In the genomic region with DNA sequence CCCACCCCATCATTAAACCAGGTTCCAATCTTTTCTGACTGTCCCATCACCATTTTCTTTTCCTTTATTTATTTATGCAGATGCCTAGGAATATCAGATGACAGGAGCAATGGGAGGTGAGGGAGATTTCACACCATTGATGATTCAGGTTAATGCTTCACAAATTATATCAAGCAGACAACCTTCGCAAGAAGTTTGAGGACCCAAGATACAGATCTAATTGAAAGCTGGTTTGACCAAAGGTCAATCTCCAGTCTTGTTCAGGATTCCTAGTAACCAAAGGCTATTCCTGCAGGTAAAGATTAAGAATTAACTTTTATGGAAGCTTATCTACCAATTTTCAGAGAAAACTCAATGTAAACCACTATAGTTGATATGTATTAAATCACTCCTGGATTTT, we compare ENCODE assay signal across 32 cellular contexts.
"Had no signal": no experiment of that assay in that cellular context is flagged by ENCODE, and none has a peak within 500 bp of the region (broad histone marks: within the 10 kb centered on the region; RNA-seq: fewer than 3 reads in every experiment).

No MANE protein-coding gene starts in this region.

- H3K27me3 Mint-ChIP-seq: activated B cell treated with CpG ODN at 0.5 μM for 24 hours; activated CD4-positive, alpha-beta memory T cell treated with anti-CD3 and anti-CD28 coated beads for 36 hours; activated CD4-positive, alpha-beta T cell treated with anti-CD3 and anti-CD28 coated beads for 36 hours; activated CD4-positive, alpha-beta T cell treated with anti-CD3 and anti-CD28 coated beads, Interleukin-2, amount 10 ng/mL, durations not matched to agents 24 days and 14 days; activated CD8-positive, alpha-beta memory T cell treated with anti-CD3 and anti-CD28 coated beads, Interleukin-2, amount 10 ng/mL, durations not matched to agents 7 days and 5 days; activated naive CD4-positive, alpha-beta T cell treated with anti-CD3 and anti-CD28 coated beads, Interleukin-2, amount 50 U/mL, for 24 hours; activated naive CD8-positive, alpha-beta T cell treated with anti-CD3 and anti-CD28 coated beads for 36 hours; activated naive CD8-positive, alpha-beta T cell treated with anti-CD3 and anti-CD28 coated beads, Interleukin-2, amount 50 U/mL, for 24 hours; T-helper 17 cell had no signal

- H3K27me3 ChIP-seq: adrenal gland, body of pancreas, foreskin keratinocyte, gastroesophageal sphincter had no signal

- ATAC-seq: activated CD4-positive, alpha-beta T cell treated with anti-CD3 and anti-CD28 coated beads for 36 hours; activated CD8-positive, alpha-beta memory T cell treated with anti-CD3 and anti-CD28 coated beads, Interleukin-2, amount 10 ng/mL, durations not matched to agents 7 days and 5 days; activated CD8-positive, alpha-beta T cell treated with anti-CD3 and anti-CD28 coated beads, Interleukin-2, amount 10 ng/mL, durations not matched to agents 7 days and 5 days; activated naive CD8-positive, alpha-beta T cell treated with anti-CD3 and anti-CD28 coated beads, Interleukin-2, amount 50 U/mL, for 24 hours; body of pancreas; esophagus mucosa; foreskin keratinocyte; gastroesophageal sphincter; T-helper 17 cell had no signal

- H3K27ac Mint-ChIP-seq: activated B cell treated with CpG ODN at 0.5 μM for 24 hours; activated CD4-positive, alpha-beta memory T cell treated with anti-CD3 and anti-CD28 coated beads for 36 hours; activated CD4-positive, alpha-beta T cell treated with anti-CD3 and anti-CD28 coated beads for 36 hours; activated CD4-positive, alpha-beta T cell treated with anti-CD3 and anti-CD28 coated beads, Interleukin-2, amount 10 ng/mL, durations not matched to agents 24 days and 14 days; activated CD8-positive, alpha-beta memory T cell treated with anti-CD3 and anti-CD28 coated beads, Interleukin-2, amount 10 ng/mL, durations not matched to agents 7 days and 5 days; activated CD8-positive, alpha-beta T cell treated with anti-CD3 and anti-CD28 coated beads, Interleukin-2, amount 10 ng/mL, durations not matched to agents 7 days and 5 days; activated naive CD4-positive, alpha-beta T cell treated with anti-CD3 and anti-CD28 coated beads for 36 hours; activated naive CD4-positive, alpha-beta T cell treated with anti-CD3 and anti-CD28 coated beads, Interleukin-2, amount 50 U/mL, for 24 hours; activated naive CD8-positive, alpha-beta T cell treated with anti-CD3 and anti-CD28 coated beads for 36 hours; activated naive CD8-positive, alpha-beta T cell treated with anti-CD3 and anti-CD28 coated beads, Interleukin-2, amount 50 U/mL, for 24 hours; activated T-helper 1 cell treated with anti-CD3 and anti-CD28 coated beads, Interleukin-12 subunit alpha, Interleukin-12 subunit beta, Interleukin-2, Interleukin-4 antibody, amounts not matched to agents 30 ng/mL and 10 ng/mL and 1 ng/mL, durations not matched to agents 14 hours and 24 hours and 36 hours; activated T-helper 2 cell treated with anti-CD3 and anti-CD28 coated beads, Interferon-gamma antibody, Interleukin-2, Interleukin-4, amounts not matched to agents 10 μg/mL and 5 μg/mL and 100 μg/mL, durations not matched to agents 14 hours and 24 hours and 36 hours; T-helper 17 cell; T-helper 2 cell treated with Interferon-gamma antibody and Interleukin-4, amounts not matched to agents 5 μg/mL and 100 μg/mL, for 36 hours had no signal

- H3K27ac ChIP-seq: adrenal gland, body of pancreas, foreskin keratinocyte, gastroesophageal sphincter, WERI-Rb-1 had no signal

- DNase-seq: activated B cell treated with CpG ODN at 0.5 μM for 24 hours; activated CD4-positive, alpha-beta memory T cell treated with anti-CD3 and anti-CD28 coated beads for 36 hours; activated CD4-positive, alpha-beta T cell treated with anti-CD3 and anti-CD28 coated beads for 36 hours; activated CD4-positive, alpha-beta T cell treated with anti-CD3 and anti-CD28 coated beads, Interleukin-2, amount 10 ng/mL, durations not matched to agents 24 days and 14 days; activated CD4-positive, CD25-positive, alpha-beta regulatory T cell treated with anti-CD3 and anti-CD28 coated beads, Interleukin-2, amount 50 U/mL, for 72 hours; activated CD8-positive, alpha-beta memory T cell treated with anti-CD3 and anti-CD28 coated beads, Interleukin-2, amount 10 ng/mL, durations not matched to agents 7 days and 5 days; activated CD8-positive, alpha-beta memory T cell treated with anti-CD3 and anti-CD28 coated beads, Interleukin-2, amount 50 U/mL, for 4 hours; activated CD8-positive, alpha-beta T cell treated with anti-CD3 and anti-CD28 coated beads, Interleukin-2, amount 10 ng/mL, durations not matched to agents 7 days and 5 days; activated effector memory CD4-positive, alpha-beta T cell treated with anti-CD3 and anti-CD28 coated beads, Interleukin-2, amount 50 U/mL, for 16 hours; activated naive CD4-positive, alpha-beta T cell treated with anti-CD3 and anti-CD28 coated beads for 36 hours; activated naive CD8-positive, alpha-beta T cell treated with anti-CD3 and anti-CD28 coated beads for 36 hours; activated naive CD8-positive, alpha-beta T cell treated with anti-CD3 and anti-CD28 coated beads, Interleukin-2, amount 50 U/mL, for 24 hours; activated T-cell treated with anti-CD3 and anti-CD28 coated beads, Interleukin-2, amount 50 U/mL, for 1 hour; activated T-cell treated with anti-CD3 and anti-CD28 coated beads, Interleukin-2, amount 50 U/mL, for 48 hours; adrenal gland; amygdala; aorta; body of pancreas; caudate nucleus; effector CD8-positive, alpha-beta T cell; foreskin keratinocyte; T-helper 1 cell; T-helper 17 cell; T1000; WERI-Rb-1 had no signal

- H3K36me3 ChIP-seq: adrenal gland, gastroesophageal sphincter had no signal

- H3K4me1 Mint-ChIP-seq: activated B cell treated with CpG ODN at 0.5 μM for 24 hours; activated CD4-positive, alpha-beta T cell treated with anti-CD3 and anti-CD28 coated beads for 36 hours; activated CD4-positive, alpha-beta T cell treated with anti-CD3 and anti-CD28 coated beads, Interleukin-2, amount 10 ng/mL, durations not matched to agents 24 days and 14 days; activated CD8-positive, alpha-beta memory T cell treated with anti-CD3 and anti-CD28 coated beads, Interleukin-2, amount 10 ng/mL, durations not matched to agents 7 days and 5 days; activated naive CD4-positive, alpha-beta T cell treated with anti-CD3 and anti-CD28 coated beads, Interleukin-2, amount 50 U/mL, for 24 hours; activated naive CD8-positive, alpha-beta T cell treated with anti-CD3 and anti-CD28 coated beads for 36 hours; activated naive CD8-positive, alpha-beta T cell treated with anti-CD3 and anti-CD28 coated beads, Interleukin-2, amount 50 U/mL, for 24 hours; T-helper 17 cell had no signal

- H3K4me1 ChIP-seq: adrenal gland, body of pancreas, foreskin keratinocyte had no signal

- H3K4me3 ChIP-seq: adrenal gland, body of pancreas, gastroesophageal sphincter had no signal

- FAIRE-seq: colon had no signal

- H3K9me3 Mint-ChIP-seq: activated B cell treated with CpG ODN at 0.5 μM for 24 hours; activated CD4-positive, alpha-beta memory T cell treated with anti-CD3 and anti-CD28 coated beads for 36 hours; activated CD4-positive, alpha-beta T cell treated with anti-CD3 and anti-CD28 coated beads, Interleukin-2, amount 10 ng/mL, durations not matched to agents 24 days and 14 days; activated naive CD4-positive, alpha-beta T cell treated with anti-CD3 and anti-CD28 coated beads for 36 hours; activated naive CD4-positive, alpha-beta T cell treated with anti-CD3 and anti-CD28 coated beads, Interleukin-2, amount 50 U/mL, for 24 hours; activated naive CD8-positive, alpha-beta T cell treated with anti-CD3 and anti-CD28 coated beads for 36 hours; activated naive CD8-positive, alpha-beta T cell treated with anti-CD3 and anti-CD28 coated beads, Interleukin-2, amount 50 U/mL, for 24 hours; activated T-helper 1 cell treated with anti-CD3 and anti-CD28 coated beads, Interleukin-12 subunit alpha, Interleukin-12 subunit beta, Interleukin-2, Interleukin-4 antibody, amounts not matched to agents 30 ng/mL and 10 ng/mL and 1 ng/mL, durations not matched to agents 14 hours and 24 hours and 36 hours; activated T-helper 2 cell treated with anti-CD3 and anti-CD28 coated beads, Interferon-gamma antibody, Interleukin-2, Interleukin-4, amounts not matched to agents 10 μg/mL and 5 μg/mL and 100 μg/mL, durations not matched to agents 14 hours and 24 hours and 36 hours; T-helper 2 cell treated with Interferon-gamma antibody and Interleukin-4, amounts not matched to agents 5 μg/mL and 100 μg/mL, for 36 hours had no signal

- H3K9me3 ChIP-seq: adrenal gland, body of pancreas, gastroesophageal sphincter had no signal

- H3K4me3 Mint-ChIP-seq: activated B cell treated with CpG ODN at 0.5 μM for 24 hours; activated CD4-positive, alpha-beta memory T cell treated with anti-CD3 and anti-CD28 coated beads for 36 hours; activated CD4-positive, alpha-beta T cell treated with anti-CD3 and anti-CD28 coated beads for 36 hours; activated CD4-positive, alpha-beta T cell treated with anti-CD3 and anti-CD28 coated beads, Interleukin-2, amount 10 ng/mL, durations not matched to agents 24 days and 14 days; activated CD8-positive, alpha-beta memory T cell treated with anti-CD3 and anti-CD28 coated beads, Interleukin-2, amount 10 ng/mL, durations not matched to agents 7 days and 5 days; activated CD8-positive, alpha-beta T cell treated with anti-CD3 and anti-CD28 coated beads, Interleukin-2, amount 10 ng/mL, durations not matched to agents 7 days and 5 days; activated naive CD4-positive, alpha-beta T cell treated with anti-CD3 and anti-CD28 coated beads for 36 hours; activated naive CD4-positive, alpha-beta T cell treated with anti-CD3 and anti-CD28 coated beads, Interleukin-2, amount 50 U/mL, for 24 hours; activated naive CD8-positive, alpha-beta T cell treated with anti-CD3 and anti-CD28 coated beads for 36 hours; activated naive CD8-positive, alpha-beta T cell treated with anti-CD3 and anti-CD28 coated beads, Interleukin-2, amount 50 U/mL, for 24 hours; activated T-helper 1 cell treated with anti-CD3 and anti-CD28 coated beads, Interleukin-12 subunit alpha, Interleukin-12 subunit beta, Interleukin-2, Interleukin-4 antibody, amounts not matched to agents 30 ng/mL and 10 ng/mL and 1 ng/mL, durations not matched to agents 14 hours and 24 hours and 36 hours; T-helper 17 cell; T-helper 2 cell treated with Interferon-gamma antibody and Interleukin-4, amounts not matched to agents 5 μg/mL and 100 μg/mL, for 36 hours had no signal
